ENCODE assay signal across 9 cellular contexts in the genomic region with DNA sequence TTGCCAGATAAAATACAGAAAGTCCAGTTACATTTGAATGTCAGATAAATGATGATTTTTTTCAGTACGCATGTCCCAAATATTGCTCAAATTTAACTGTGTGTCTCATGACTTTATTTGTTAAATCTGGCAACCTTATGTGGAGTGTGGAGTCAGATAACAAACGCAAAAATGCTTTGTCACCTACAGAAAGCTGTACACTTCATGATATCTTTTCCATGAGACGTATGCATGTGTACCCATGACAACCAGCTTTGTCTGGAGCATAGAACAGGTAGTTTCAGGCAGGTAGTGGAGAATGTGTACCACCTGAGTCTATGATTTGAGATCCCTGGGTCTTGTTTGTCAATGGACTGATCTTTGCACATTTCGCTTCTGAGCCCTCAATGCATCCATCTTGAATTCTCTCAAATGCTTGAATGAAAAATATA.
DNase-seq lines count a peak whose midpoint lies in the region; ATAC-seq and TF ChIP-seq lines count a peak whose summit lies in the region.
"Had no signal": no experiment of that assay in that cellular context is flagged by ENCODE, and none has a peak within 500 bp of the region (broad histone marks: within the 10 kb centered on the region; RNA-seq: fewer than 3 reads in every experiment).

No MANE protein-coding gene starts in this region.

- H3K36me3 Mint-ChIP-seq in activated CD8-positive, alpha-beta T cell treated with anti-CD3 and anti-CD28 coated beads, Interleukin-2, amount 10 ng/mL, durations not matched to agents 7 days and 5 days (ENCODE audit: low read depth), result peaks cover 3% of the 10 kb centered on the region
- H3K36me3 Mint-ChIP-seq in neural progenitor cell, result no peaks in the 10 kb centered on the region

- CTCF ChIA-PET in SK-N-SH (lab: Yijun Ruan, JAX), result interaction anchor here (0.7 kb wide), 1 partner anchor 24 kb away, joined by 3 read pairs; no protein-coding TSS in a partner anchor
- CTCF ChIA-PET in activated CD8-positive, alpha-beta T cell treated with anti-CD3 and anti-CD28 coated beads, Interleukin-2, amount 10 ng/mL, durations not matched to agents 7 days and 5 days (lab: Charles Lee), result no interaction called here

- H3K4me1 ChIP-seq in SK-N-SH (ENCODE audit: control insufficient read depth in 1 of 2, insufficient read depth in 2 of 2, low read depth in 1 of 2, low read length in 1 of 2) (peaks cover 6 to 17% of the 10 kb centered on the region in 2 experiments; a peak in 3 of 4 replicates), gastroesophageal sphincter (peaks cover 0 to 23% (median 6%) of the 10 kb centered on the region in 3 donors), suprapubic skin (peaks cover 24% of the 10 kb centered on the region), neural progenitor cell (peaks cover 12% of the 10 kb centered on the region)

- 93% methylated on average over 4 of the region's 4 CpGs for WGBS in SK-N-SH (ENCODE audit: low lambda C conversion rate)
- 82% methylated on average over 4 of the region's 4 CpGs for WGBS in gastroesophageal sphincter (ENCODE audit: low coverage in 1 of 2), 2 donors
- WGBS in suprapubic skin, result 69% methylated on average over 4 of the region's 4 CpGs

- peak overlapping the region; percentile 89 for H2AFZ ChIP-seq in SK-N-SH (ENCODE audit: low read depth)
- no peak overlapping the region for H2AFZ ChIP-seq in neural progenitor cell (replicated peaks)

- no peak for TF ChIP-seq RAD21 in SK-N-SH (IDR thresholded peaks at IDR 0.05; ENCODE audit: low read length)

- ATAC-seq in SK-N-SH treated with all-trans-retinoic acid at 6 μM for 48 hours (no peak), gastroesophageal sphincter (no peak), left colon (no peak)
- ATAC-seq in activated CD8-positive, alpha-beta T cell treated with anti-CD3 and anti-CD28 coated beads, Interleukin-2, amount 10 ng/mL, durations not matched to agents 7 days and 5 days, result no peak

- DNase-seq in SK-N-SH, result no peak
- DNase-seq in activated CD8-positive, alpha-beta T cell treated with anti-CD3 and anti-CD28 coated beads, Interleukin-2, amount 10 ng/mL, durations not matched to agents 7 days and 5 days, result no peak
- no peak for DNase-seq in suprapubic skin (ENCODE audit: low spot score in 2 of 2)
- no peak for DNase-seq in NCI-H526 treated with DMSO at 0.1 percent for 48 hours (lab: John Stamatoyannopoulos, UW)
- no peak for DNase-seq in left colon
- DNase-seq in neural progenitor cell (ENCODE audit: low spot score), result no peak
- DNase-seq: NCI-H187 had no signal

- TF ChIP-seq EP300 in SK-N-SH (IDR thresholded peaks at IDR 0.05; ENCODE audit: borderline replicate concordance in 1 of 2, low read depth in 1 of 2, low read length in 1 of 2) (no peak), gastroesophageal sphincter (IDR thresholded peaks at IDR 0.05) (no peak), suprapubic skin (IDR thresholded peaks at IDR 0.05) (no peak)

- TF ChIP-seq CTCF in SK-N-SH (IDR thresholded peaks at IDR 0.05), result no peak
- TF ChIP-seq CTCF in gastroesophageal sphincter (IDR thresholded peaks at IDR 0.05), result no peak
- no peak for TF ChIP-seq CTCF in suprapubic skin (IDR thresholded peaks at IDR 0.05)
- TF ChIP-seq CTCF in neural progenitor cell (IDR thresholded peaks at IDR 0.05), result no peak

- H3K27ac Mint-ChIP-seq in activated CD8-positive, alpha-beta T cell treated with anti-CD3 and anti-CD28 coated beads, Interleukin-2, amount 10 ng/mL, durations not matched to agents 7 days and 5 days, result peak overlapping the region; percentile 85
- H3K27ac Mint-ChIP-seq in neural progenitor cell, result no peak overlapping the region

- H3K9me3 ChIP-seq in SK-N-SH, result no peaks in the 10 kb centered on the region
- no peaks in the 10 kb centered on the region for H3K9me3 ChIP-seq in gastroesophageal sphincter
- H3K9me3 ChIP-seq in suprapubic skin, result no peaks in the 10 kb centered on the region
- H3K9me3 ChIP-seq in neural progenitor cell (ENCODE audit: low read depth), result no peaks in the 10 kb centered on the region

- H3K4me1 Mint-ChIP-seq in activated CD8-positive, alpha-beta T cell treated with anti-CD3 and anti-CD28 coated beads, Interleukin-2, amount 10 ng/mL, durations not matched to agents 7 days and 5 days (ENCODE audit: low read depth), result peaks cover 23% of the 10 kb centered on the region
- H3K4me1 Mint-ChIP-seq in neural progenitor cell, result peaks cover 34% of the 10 kb centered on the region

- H4K20me1 ChIP-seq in SK-N-SH (ENCODE audit: insufficient read depth), result no peaks in the 10 kb centered on the region
- no peaks in the 10 kb centered on the region for H4K20me1 ChIP-seq in neural progenitor cell (ENCODE audit: low read depth)

- no peak overlapping the region for H3K4me3 Mint-ChIP-seq in activated CD8-positive, alpha-beta T cell treated with anti-CD3 and anti-CD28 coated beads, Interleukin-2, amount 10 ng/mL, durations not matched to agents 7 days and 5 days
- H3K4me3 Mint-ChIP-seq in neural progenitor cell, result no peak overlapping the region

- intact Hi-C loops in left colon (cut with DNase I, micrococcal nuclease), result no loop called here

- TF ChIP-seq POLR2A in gastroesophageal sphincter (IDR thresholded peaks at IDR 0.05) (no peak), suprapubic skin (IDR thresholded peaks at IDR 0.05) (no peak)

- H3K4me2 ChIP-seq in SK-N-SH, result 0 out of 2 replicates have a peak overlapping the region, but pooled peaks have one; percentile 30
- no peak overlapping the region for H3K4me2 ChIP-seq in neural progenitor cell

- POLR2A ChIA-PET in SK-N-SH (lab: Yijun Ruan, JAX), result no interaction called here
- POLR2A ChIA-PET in activated CD8-positive, alpha-beta T cell treated with anti-CD3 and anti-CD28 coated beads, Interleukin-2, amount 10 ng/mL, durations not matched to agents 7 days and 5 days (lab: Charles Lee), result no interaction called here

- no peaks in the 10 kb centered on the region for H3K79me2 ChIP-seq in SK-N-SH (ENCODE audit: insufficient read depth)
- no peaks in the 10 kb centered on the region for H3K79me2 ChIP-seq in neural progenitor cell (ENCODE audit: low read depth)

- H3K27me3 ChIP-seq in SK-N-SH (ENCODE audit: insufficient read depth) (no peaks in the 10 kb centered on the region), gastroesophageal sphincter (no peaks in the 10 kb centered on the region), suprapubic skin (no peaks in the 10 kb centered on the region), neural progenitor cell (no peaks in the 10 kb centered on the region)

- H3K9ac ChIP-seq in SK-N-SH, result no peak overlapping the region
- H3K9ac ChIP-seq in neural progenitor cell, result no peak overlapping the region

- H3K27ac ChIP-seq in SK-N-SH (ENCODE audit: low read depth in 2 of 2, low read length in 1 of 2) (peak overlapping the region; percentile 75 to 85; a peak in 3 of 4 replicates), gastroesophageal sphincter (peak overlapping the region in 3 of 4 donors; percentile 38 to 67 (median 50)), suprapubic skin (peak overlapping the region; percentile 76), neural progenitor cell (no peak overlapping the region)

- no peaks in the 10 kb centered on the region for H3K9me3 Mint-ChIP-seq in activated CD8-positive, alpha-beta T cell treated with anti-CD3 and anti-CD28 coated beads, Interleukin-2, amount 10 ng/mL, durations not matched to agents 7 days and 5 days (ENCODE audit: insufficient read depth)
- H3K9me3 Mint-ChIP-seq in neural progenitor cell, result no peaks in the 10 kb centered on the region

- H3K9me2 ChIP-seq in SK-N-SH, result no peaks in the 10 kb centered on the region

- H3K4me3 ChIP-seq in SK-N-SH (ENCODE audit: low read depth in 2 of 2, low read length in 1 of 2) (no peak overlapping the region), gastroesophageal sphincter (no peak overlapping the region), suprapubic skin (no peak overlapping the region), neural progenitor cell (no peak overlapping the region)

- no peaks in the 10 kb centered on the region for H3K27me3 Mint-ChIP-seq in activated CD8-positive, alpha-beta T cell treated with anti-CD3 and anti-CD28 coated beads, Interleukin-2, amount 10 ng/mL, durations not matched to agents 7 days and 5 days (ENCODE audit: low read depth)
- H3K27me3 Mint-ChIP-seq in neural progenitor cell (ENCODE audit: insufficient read depth, low read depth), result no peaks in the 10 kb centered on the region

- no peaks in the 10 kb centered on the region for H3K36me3 ChIP-seq in SK-N-SH (replicated peaks in 1 of 2; ENCODE audit: control insufficient read depth in 1 of 2, insufficient read depth in 2 of 2, low read length in 1 of 2)
- no peaks in the 10 kb centered on the region for H3K36me3 ChIP-seq in gastroesophageal sphincter
- no peaks in the 10 kb centered on the region for H3K36me3 ChIP-seq in suprapubic skin
- H3K36me3 ChIP-seq in neural progenitor cell, result no peaks in the 10 kb centered on the region

- no peaks in the 10 kb centered on the region for H3F3A ChIP-seq in SK-N-SH (replicated peaks; ENCODE audit: insufficient read depth)
- peaks cover 18% of the 10 kb centered on the region for H3F3A ChIP-seq in neural progenitor cell (ENCODE audit: low read depth)

TF ChIP-seq in SK-N-SH, 30 proteins besides CTCF, POLR2A, EP300 and RAD21 (continues in another document):
- TF ChIP-seq TEAD4 (IDR thresholded peaks at IDR 0.05; ENCODE audit: borderline replicate concordance, insufficient read depth), result no peak
- no peak for TF ChIP-seq MEF2A (IDR thresholded peaks at IDR 0.05; ENCODE audit: borderline replicate concordance, low read depth)
- TF ChIP-seq, protein P1, sequence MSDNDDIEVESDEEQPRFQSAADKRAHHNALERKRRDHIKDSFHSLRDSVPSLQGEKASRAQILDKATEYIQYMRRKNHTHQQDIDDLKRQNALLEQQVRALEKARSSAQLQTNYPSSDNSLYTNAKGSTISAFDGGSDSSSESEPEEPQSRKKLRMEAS (IDR thresholded peaks at IDR 0.05; ENCODE audit: low read depth), result no peak
- no peak for TF ChIP-seq SIN3A (IDR thresholded peaks at IDR 0.05; ENCODE audit: borderline replicate concordance, low read depth, low read length)

TF ChIP-seq in SK-N-SH treated with all-trans-retinoic acid at 6 μM for 48 hours, 23 proteins besides CTCF, POLR2A, EP300 and RAD21 (continues in another document):
- TF ChIP-seq, protein P2, sequence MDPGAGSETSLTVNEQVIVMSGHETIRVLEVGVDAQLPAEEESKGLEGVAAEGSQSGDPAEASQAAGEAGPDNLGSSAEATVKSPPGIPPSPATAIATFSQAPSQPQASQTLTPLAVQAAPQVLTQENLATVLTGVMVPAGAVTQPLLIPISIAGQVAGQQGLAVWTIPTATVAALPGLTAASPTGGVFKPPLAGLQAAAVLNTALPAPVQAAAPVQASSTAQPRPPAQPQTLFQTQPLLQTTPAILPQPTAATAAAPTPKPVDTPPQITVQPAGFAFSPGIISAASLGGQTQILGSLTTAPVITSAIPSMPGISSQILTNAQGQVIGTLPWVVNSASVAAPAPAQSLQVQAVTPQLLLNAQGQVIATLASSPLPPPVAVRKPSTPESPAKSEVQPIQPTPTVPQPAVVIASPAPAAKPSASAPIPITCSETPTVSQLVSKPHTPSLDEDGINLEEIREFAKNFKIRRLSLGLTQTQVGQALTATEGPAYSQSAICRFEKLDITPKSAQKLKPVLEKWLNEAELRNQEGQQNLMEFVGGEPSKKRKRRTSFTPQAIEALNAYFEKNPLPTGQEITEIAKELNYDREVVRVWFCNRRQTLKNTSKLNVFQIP (CRISPR knock-in tag; IDR thresholded peaks at IDR 0.05; ENCODE audit: borderline replicate concordance, low read depth), result no peak
